12 cellular contexts compared by ENCODE assay signal in the genomic region with DNA sequence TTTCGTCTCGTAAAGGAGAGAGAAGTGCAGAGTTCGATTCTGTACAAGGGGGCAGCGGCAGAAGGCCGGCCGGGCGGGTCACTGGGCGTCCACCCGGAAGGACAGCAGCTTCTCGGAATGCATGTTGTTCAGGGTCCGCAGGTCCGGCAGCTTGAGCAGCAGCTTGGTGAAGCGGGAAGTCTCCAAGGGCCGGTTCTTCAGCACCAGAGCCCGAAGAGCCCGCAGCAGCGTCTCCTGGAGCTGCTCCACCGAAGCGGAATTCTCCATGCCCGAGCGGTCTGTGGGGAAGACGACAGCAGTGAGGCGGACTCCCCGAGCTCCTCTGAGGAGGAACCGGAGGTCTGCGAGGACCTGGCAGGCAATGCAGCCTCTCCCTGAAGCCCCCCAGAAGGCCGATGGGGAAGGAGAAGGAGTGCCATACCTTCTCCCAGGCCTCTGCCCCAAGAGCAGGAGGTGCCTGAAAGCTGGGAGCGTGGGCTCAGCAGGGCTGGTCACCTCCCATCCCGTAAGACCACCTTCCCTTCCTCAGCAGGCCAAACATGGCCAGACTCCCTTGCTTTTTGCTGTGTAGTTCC. TPM values are rescaled to one million over a fixed set of nuclear protein-coding genes. Genes with fewer than 3 reads are reported as not detected.
DNase-seq lines count a peak whose midpoint lies in the region; ATAC-seq, FAIRE-seq and TF ChIP-seq lines count a peak whose summit lies in the region.
"Had no signal": no experiment of that assay in that cellular context is flagged by ENCODE, and none has a peak within 500 bp of the region (broad histone marks: within the 10 kb centered on the region; RNA-seq: fewer than 3 reads in every experiment).

No MANE protein-coding gene starts in this region.

- no peak for FAIRE-seq in small intestine (lab: Jason Lieb, UNC)

- H4K20me1 ChIP-seq in neural progenitor cell (ENCODE audit: low read depth), result no peaks in the 10 kb centered on the region

- no peaks in the 10 kb centered on the region for H3K9me3 ChIP-seq in endodermal cell (ENCODE audit: control insufficient read depth, low read length)
- no peaks in the 10 kb centered on the region for H3K9me3 ChIP-seq in neural progenitor cell (ENCODE audit: low read depth)
- no peaks in the 10 kb centered on the region for H3K9me3 ChIP-seq in upper lobe of left lung
- no peaks in the 10 kb centered on the region for H3K9me3 ChIP-seq in small intestine (ENCODE audit: control insufficient read depth, low read depth)

- H3K9me3 Mint-ChIP-seq in activated naive CD4-positive, alpha-beta T cell treated with anti-CD3 and anti-CD28 coated beads, Interleukin-2, amount 50 U/mL, for 24 hours, result no peaks in the 10 kb centered on the region
- H3K9me3 Mint-ChIP-seq in endodermal cell (no peaks in the 10 kb centered on the region), neural progenitor cell (no peaks in the 10 kb centered on the region)
- H3K9me3 Mint-ChIP-seq: stimulated activated naive CD8-positive, alpha-beta T cell treated with anti-CD3 and anti-CD28 coated beads, Interleukin-15, Interleukin-2, amounts not matched to agents 100 ng/mL and 50 ng/mL, for 24 hours had no signal

- H3F3A ChIP-seq in neural progenitor cell (ENCODE audit: low read depth), result no peaks in the 10 kb centered on the region

- H3K9ac ChIP-seq in endodermal cell (ENCODE audit: extremely low read depth, low read length, poor library complexity, severe bottlenecking), result no peak overlapping the region
- no peak overlapping the region for H3K9ac ChIP-seq in neural progenitor cell

- peaks cover 11% of the 10 kb centered on the region for H3K36me3 Mint-ChIP-seq in activated naive CD4-positive, alpha-beta T cell treated with anti-CD3 and anti-CD28 coated beads, Interleukin-2, amount 50 U/mL, for 24 hours
- peaks cover 31% of the 10 kb centered on the region for H3K36me3 Mint-ChIP-seq in endodermal cell (ENCODE audit: low read depth)
- peaks cover 4% of the 10 kb centered on the region for H3K36me3 Mint-ChIP-seq in neural progenitor cell

- H3K36me3 ChIP-seq in endodermal cell (ENCODE audit: control insufficient read depth, insufficient read depth, low read length) (no peaks in the 10 kb centered on the region), neural progenitor cell (no peaks in the 10 kb centered on the region), upper lobe of left lung (peaks cover 23 to 93% (median 70%) of the 10 kb centered on the region in 4 donors), small intestine (ENCODE audit: control insufficient read depth in 2 of 2, insufficient read depth in 2 of 2, low read length in 2 of 2) (peaks cover 12 to 22% of the 10 kb centered on the region in 2 donors)

- no peak for TF ChIP-seq POLR2A in upper lobe of left lung (IDR thresholded peaks at IDR 0.05)

- no peak for TF ChIP-seq EP300 in upper lobe of left lung (IDR thresholded peaks at IDR 0.05)

- peaks cover 55% of the 10 kb centered on the region for H3K4me1 Mint-ChIP-seq in activated naive CD4-positive, alpha-beta T cell treated with anti-CD3 and anti-CD28 coated beads, Interleukin-2, amount 50 U/mL, for 24 hours
- H3K4me1 Mint-ChIP-seq in endodermal cell, result peaks cover 3% of the 10 kb centered on the region
- peaks cover 21% of the 10 kb centered on the region for H3K4me1 Mint-ChIP-seq in neural progenitor cell

- no peak overlapping the region for H3K4me2 ChIP-seq in neural progenitor cell
- H3K4me2 ChIP-seq: PC-9 had no signal

- no peaks in the 10 kb centered on the region for H3K27me3 ChIP-seq in endodermal cell (ENCODE audit: control insufficient read depth, insufficient read depth, low read length, poor library complexity, severe bottlenecking)
- H3K27me3 ChIP-seq in neural progenitor cell, result no peaks in the 10 kb centered on the region
- no peaks in the 10 kb centered on the region for H3K27me3 ChIP-seq in upper lobe of left lung
- H3K27me3 ChIP-seq in small intestine (ENCODE audit: control insufficient read depth in 2 of 2, insufficient read depth in 2 of 2, low read length in 2 of 2), result no peaks in the 10 kb centered on the region
- H3K27me3 ChIP-seq: brain microvascular endothelial cell had no signal

- peak overlapping the region; percentile 42 for H3K27ac Mint-ChIP-seq in activated naive CD4-positive, alpha-beta T cell treated with anti-CD3 and anti-CD28 coated beads, Interleukin-2, amount 50 U/mL, for 24 hours
- peak overlapping the region; percentile 58 for H3K27ac Mint-ChIP-seq in endodermal cell
- no peak overlapping the region for H3K27ac Mint-ChIP-seq in neural progenitor cell
- H3K27ac Mint-ChIP-seq: stimulated activated naive CD8-positive, alpha-beta T cell treated with anti-CD3 and anti-CD28 coated beads, Interleukin-15, Interleukin-2, amounts not matched to agents 100 ng/mL and 50 ng/mL, for 24 hours had no signal

- WGBS in endodermal cell (ENCODE audit: insufficient coverage in 1 of 2, insufficient read length in 1 of 2), 2 experiments, result 93 to 94% methylated on average over 26 to 29 of the region's 29 CpGs
- 88 to 91% methylated on average over 26 to 29 of the region's 29 CpGs for WGBS in upper lobe of left lung, 2 donors
- 81 to 90% (median 88%) methylated on average over 28 to 29 of the region's 29 CpGs for whole genome bisulfite sequencing in small intestine, 3 donors

- H2AFZ ChIP-seq in neural progenitor cell (replicated peaks), result no peak overlapping the region
- H2AFZ ChIP-seq: PC-9 had no signal

- H3K79me2 ChIP-seq in neural progenitor cell (ENCODE audit: low read depth), result no peaks in the 10 kb centered on the region

- H3K27ac ChIP-seq in endodermal cell (ENCODE audit: low read depth, low read length) (no peak overlapping the region), neural progenitor cell (peak overlapping the region; percentile 20), upper lobe of left lung (peak overlapping the region; percentile 28 to 96 (median 76)), small intestine (ENCODE audit: low read depth in 1 of 2, low read length in 1 of 2) (peak overlapping the region in 1 of 2 donors; percentile 17)
- H3K27ac ChIP-seq: brain microvascular endothelial cell, PC-9 had no signal

- no peaks in the 10 kb centered on the region for H3K27me3 Mint-ChIP-seq in activated naive CD4-positive, alpha-beta T cell treated with anti-CD3 and anti-CD28 coated beads, Interleukin-2, amount 50 U/mL, for 24 hours
- peaks cover 1% of the 10 kb centered on the region for H3K27me3 Mint-ChIP-seq in endodermal cell (ENCODE audit: insufficient read depth)
- peaks cover 3% of the 10 kb centered on the region for H3K27me3 Mint-ChIP-seq in neural progenitor cell (ENCODE audit: insufficient read depth, low read depth)
- H3K27me3 Mint-ChIP-seq: stimulated activated naive CD8-positive, alpha-beta T cell treated with anti-CD3 and anti-CD28 coated beads, Interleukin-15, Interleukin-2, amounts not matched to agents 100 ng/mL and 50 ng/mL, for 24 hours had no signal

- TF ChIP-seq CTCF in endodermal cell (conservative IDR thresholded peaks at IDR 0.05) (no peak), neural progenitor cell (IDR thresholded peaks at IDR 0.05) (no peak), upper lobe of left lung (IDR thresholded peaks at IDR 0.05) (no peak), GM10266 (IDR thresholded peaks at IDR 0.05; ENCODE audit: control insufficient read depth, insufficient read depth, low read depth, missing control alignments) (no peak)

- H3K4me3 Mint-ChIP-seq in activated naive CD4-positive, alpha-beta T cell treated with anti-CD3 and anti-CD28 coated beads, Interleukin-2, amount 50 U/mL, for 24 hours, result no peak overlapping the region
- H3K4me3 Mint-ChIP-seq in endodermal cell, result no peak overlapping the region
- H3K4me3 Mint-ChIP-seq in neural progenitor cell, result no peak overlapping the region
- H3K4me3 Mint-ChIP-seq: stimulated activated naive CD8-positive, alpha-beta T cell treated with anti-CD3 and anti-CD28 coated beads, Interleukin-15, Interleukin-2, amounts not matched to agents 100 ng/mL and 50 ng/mL, for 24 hours had no signal

- no peak for DNase-seq in activated naive CD4-positive, alpha-beta T cell treated with Interleukin-2 at 50 U/mL for 16 hours
- no peak for DNase-seq in endodermal cell
- no peak for DNase-seq in neural progenitor cell (ENCODE audit: low spot score)
- DNase-seq in upper lobe of left lung, result peak in 1 of 2 donors; percentile 81
- no peak for DNase-seq in activated gamma-delta T cell (lab: John Stamatoyannopoulos, UW)
- DNase-seq in small intestine, result no peak
- DNase-seq in GM10266 (ENCODE audit: extremely low spot score), result no peak
- DNase-seq: brain microvascular endothelial cell; PC-9; stimulated activated CD4-positive, alpha-beta T cell treated with anti-CD3 and anti-CD28 coated beads, Interleukin-2, amount 100 ng/mL, for 48 hours had no signal

- ATAC-seq in upper lobe of left lung (ENCODE audit: low FRiP score in 2 of 2), result no peak

- H3K4me1 ChIP-seq in endodermal cell (ENCODE audit: control insufficient read depth, insufficient read depth, low read length), result no peaks in the 10 kb centered on the region
- peaks cover 7% of the 10 kb centered on the region for H3K4me1 ChIP-seq in neural progenitor cell
- H3K4me1 ChIP-seq in upper lobe of left lung, result peaks cover 33 to 55% (median 49%) of the 10 kb centered on the region in 4 donors
- peaks cover 2 to 11% of the 10 kb centered on the region in 2 donors for H3K4me1 ChIP-seq in small intestine (ENCODE audit: control insufficient read depth in 2 of 2, insufficient read depth in 1 of 2, low read depth in 1 of 2, low read length in 1 of 2)

- no peak overlapping the region for H3K4me3 ChIP-seq in endodermal cell (ENCODE audit: low read length)
- no peak overlapping the region for H3K4me3 ChIP-seq in neural progenitor cell
- H3K4me3 ChIP-seq in upper lobe of left lung, result no peak overlapping the region
- H3K4me3 ChIP-seq in small intestine (ENCODE audit: low read depth in 1 of 2, low read length in 2 of 2), result no peak overlapping the region
- H3K4me3 ChIP-seq: PC-9 had no signal

RNA-seq across cellular contexts. Expression of gene NR1D1, which starts 7.3 kb away (rescaled TPM):
- 1 to 10 TPM; 3.0 to 4.4 TPM for total RNA-seq in endodermal cell
- 3.1 TPM for polyA plus RNA-seq in endodermal cell (2013, experiment 1 of 2)
- 2.3 TPM for polyA plus RNA-seq in endodermal cell (2013, experiment 2 of 2)
- total RNA-seq in neural progenitor cell (ENCODE audit: low replicate concordance), result 0.24 and 0.87 TPM in 2 replicates
- 10 to 100 TPM in 5 of 6 donors, 1 to 10 TPM in 1; 3.8 to 24.7 (median 15.8) TPM for total RNA-seq in upper lobe of left lung
- polyA plus RNA-seq in small intestine, result 10 to 100 TPM in 2 of 3 donors, 1 to 10 TPM in 1; 8.5 to 25.1 (median 15.7) TPM

RNA-seq across cellular contexts. Expression of gene MSL1, which starts 28.7 kb away (rescaled TPM):
- 100 to 1,000 TPM in 1 of 2 donors, 10 to 100 TPM in 1; 95.4 to 108 TPM for total RNA-seq in endodermal cell
- polyA plus RNA-seq in endodermal cell (2013, experiment 1 of 2), result 126 TPM
- polyA plus RNA-seq in endodermal cell (2013, experiment 2 of 2), result 115 TPM
- total RNA-seq in neural progenitor cell (ENCODE audit: low replicate concordance), result 144 and 190 TPM in 2 replicates
- total RNA-seq in upper lobe of left lung, result 100 to 1,000 TPM in 3 of 6 donors, 10 to 100 TPM in 3; 57.6 to 240 (median 97.0) TPM
- 10 to 100 TPM; 53.1 to 81.6 (median 57.0) TPM for polyA plus RNA-seq in small intestine

RNA-seq across cellular contexts. Expression of gene THRA, which starts 30.3 kb away (rescaled TPM):
- total RNA-seq in endodermal cell, result 10 to 100 TPM; 12.7 to 14.4 TPM
- polyA plus RNA-seq in endodermal cell (2013, experiment 1 of 2), result 16.0 TPM
- polyA plus RNA-seq in endodermal cell (2013, experiment 2 of 2), result 15.5 TPM
- 14.5 and 20.8 TPM in 2 replicates for total RNA-seq in neural progenitor cell (ENCODE audit: low replicate concordance)
- total RNA-seq in upper lobe of left lung, result 10 to 100 TPM; 31.0 to 55.3 (median 49.9) TPM
- 10 to 100 TPM; 22.4 to 50.7 (median 36.0) TPM for polyA plus RNA-seq in small intestine

RNA-seq across cellular contexts. Expression of gene MED24, which starts 38.9 kb away (rescaled TPM):
- total RNA-seq in endodermal cell (100 to 1,000 TPM; 106 to 124 TPM), neural progenitor cell (ENCODE audit: low replicate concordance) (64.3 and 109 TPM in 2 replicates), upper lobe of left lung (100 to 1,000 TPM in 1 of 6 donors, 10 to 100 TPM in 5; 36.5 to 157 (median 71.0) TPM)
- 119 TPM for polyA plus RNA-seq in endodermal cell (2013, experiment 1 of 2)
- 101 TPM for polyA plus RNA-seq in endodermal cell (2013, experiment 2 of 2)
- 10 to 100 TPM; 43.0 to 64.6 (median 49.6) TPM for polyA plus RNA-seq in small intestine

RNA-seq across cellular contexts. Expression of gene CASC3, which starts 47.2 kb away (rescaled TPM):
- total RNA-seq in endodermal cell (100 to 1,000 TPM; 113 to 116 TPM), neural progenitor cell (ENCODE audit: low replicate concordance) (64.0 and 68.9 TPM in 2 replicates), upper lobe of left lung (100 to 1,000 TPM in 2 of 6 donors, 10 to 100 TPM in 4; 52.2 to 141 (median 75.0) TPM)
- polyA plus RNA-seq in endodermal cell (2013, experiment 1 of 2), result 121 TPM
- polyA plus RNA-seq in endodermal cell (2013, experiment 2 of 2), result 108 TPM
- 10 to 100 TPM; 24.2 to 36.9 (median 28.6) TPM for polyA plus RNA-seq in small intestine
